Comparison of ENCODE assay signal across 12 cellular contexts in the genomic region with DNA sequence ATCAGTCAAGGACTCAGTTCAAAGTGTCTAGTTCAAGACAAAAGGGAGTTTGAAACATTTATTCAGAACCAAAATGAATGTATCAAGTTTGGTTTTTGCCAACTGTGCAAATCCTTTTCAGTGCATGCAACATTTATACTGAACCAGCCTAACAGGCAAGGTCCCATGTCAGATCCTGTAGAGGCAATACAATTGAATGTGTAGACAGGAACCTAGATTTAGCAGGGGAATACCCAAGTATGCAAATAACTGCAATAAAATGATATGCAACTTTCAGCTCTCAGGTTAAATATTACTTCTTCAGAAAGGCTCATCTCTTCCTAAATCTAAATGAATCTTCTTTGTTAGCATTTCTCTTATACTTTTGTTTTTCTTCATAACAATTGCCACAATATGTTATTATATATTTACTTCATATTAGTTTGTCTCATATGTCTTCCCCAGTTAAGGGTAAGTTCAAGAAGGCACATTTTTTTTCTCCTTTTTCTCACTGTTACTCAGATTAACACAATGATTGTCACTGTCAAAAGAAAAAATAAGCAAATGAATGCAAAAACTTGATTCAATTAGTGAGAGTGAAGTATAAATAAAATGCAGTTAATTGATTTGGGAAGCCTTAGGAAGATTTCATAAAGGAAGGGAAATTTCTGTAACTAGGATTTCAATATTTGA.
DNase-seq lines count a peak whose midpoint lies in the region; ATAC-seq lines count a peak whose summit lies in the region.
"Had no signal": no experiment of that assay in that cellular context is flagged by ENCODE, and none has a peak within 500 bp of the region (broad histone marks: within the 10 kb centered on the region; RNA-seq: fewer than 3 reads in every experiment).

No MANE protein-coding gene starts in this region.

- DNase-seq in kidney tubule cell (ENCODE audit: low spot score) (peak; percentile 30), T-helper 9 cell (no peak), SW 1271 (lab: John Stamatoyannopoulos, UW) (no peak), NCI-H1694 treated with DMSO at 0.1 percent for 48 hours (lab: John Stamatoyannopoulos, UW) (no peak), DMS53 treated with DMSO at 0.1 percent for 48 hours (lab: John Stamatoyannopoulos, UW; ENCODE audit: unreplicated experiment) (no peak)
- DNase-seq: cortex of kidney, heart left ventricle, NCI-H2081, T-cell had no signal

- ATAC-seq in GM18870 (IDR thresholded peaks at IDR 0.05; ENCODE audit: unreplicated experiment) (peak; percentile 99), GM21619 (IDR thresholded peaks at IDR 0.05; ENCODE audit: unreplicated experiment) (peak; percentile 97), HG03280 (IDR thresholded peaks at IDR 0.05; ENCODE audit: unreplicated experiment) (peak; percentile 78)
- ATAC-seq: heart left ventricle, T-cell had no signal
